ENCODE assay signal across 19 cellular contexts in the genomic region with DNA sequence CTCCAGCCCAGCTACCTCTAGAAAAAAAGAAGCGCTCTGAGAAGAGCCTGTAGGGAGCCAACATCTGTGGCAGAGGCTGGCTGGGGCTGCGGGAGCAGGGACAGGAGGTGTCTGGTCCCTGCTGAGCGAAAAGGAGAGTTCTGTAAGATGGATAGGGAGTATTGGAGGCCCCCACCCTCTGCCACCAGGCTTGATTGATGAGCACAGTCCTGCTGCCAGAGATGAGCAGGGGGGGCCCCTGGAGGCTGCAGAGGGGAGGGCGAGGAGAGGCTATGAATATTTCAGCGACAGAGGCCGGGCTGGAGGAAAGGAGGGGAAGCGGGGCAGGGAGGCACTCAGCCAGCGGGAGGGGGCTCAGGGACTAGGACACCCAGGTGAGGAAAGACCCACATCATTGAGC. TPM values are rescaled to one million over a fixed set of nuclear protein-coding genes. Genes with fewer than 3 reads are reported as not detected.
DNase-seq lines count a peak whose midpoint lies in the region; ATAC-seq and TF ChIP-seq lines count a peak whose summit lies in the region.
"Had no signal": no experiment of that assay in that cellular context is flagged by ENCODE, and none has a peak within 500 bp of the region (broad histone marks: within the 10 kb centered on the region; RNA-seq: fewer than 3 reads in every experiment).

No MANE protein-coding gene starts in this region.

- no peak for TF ChIP-seq EP300 in esophagus muscularis mucosa (IDR thresholded peaks at IDR 0.05)

- H3K27me3 Mint-ChIP-seq in WTC11 (ENCODE audit: low read depth) (no peaks in the 10 kb centered on the region; the same call in 1 of the 2 replicates), neural crest cell (ENCODE audit: low read depth) (peaks cover 32% of the 10 kb centered on the region)

- TF ChIP-seq CTCF in AG09309 (IDR thresholded peaks at IDR 0.05; ENCODE audit: control insufficient read depth, insufficient read depth, low read depth, low read length, missing control alignments) = peak; percentile 9
- no peak for TF ChIP-seq CTCF in WTC11 (IDR thresholded peaks at IDR 0.05)
- TF ChIP-seq CTCF in neural crest cell (conservative IDR thresholded peaks at IDR 0.05) = no peak
- no peak for TF ChIP-seq CTCF in esophagus muscularis mucosa (IDR thresholded peaks at IDR 0.05)

- H3K36me3 ChIP-seq in H7 (replicated peaks; ENCODE audit: control insufficient read depth, insufficient read depth, low read length) (no peaks in the 10 kb centered on the region), esophagus muscularis mucosa (no peaks in the 10 kb centered on the region)
- H3K36me3 ChIP-seq: gastroesophageal sphincter, SJCRH30 had no signal

- CTCF ChIA-PET in WTC11 (lab: Charles Lee) = interaction anchor here (0.7 to 1.3 kb wide), 4 partner anchors 33 to 80 kb away, joined by 4 to 7 read pairs (median 4); no protein-coding TSS in a partner anchor

- H3K4me3 ChIP-seq in AG09309 (ENCODE audit: control insufficient read depth, low read depth, low read length) = no peak overlapping the region
- no peak overlapping the region for H3K4me3 ChIP-seq in H7 (ENCODE audit: insufficient read depth, low read depth, low read length)
- no peak overlapping the region for H3K4me3 ChIP-seq in esophagus muscularis mucosa
- H3K4me3 ChIP-seq: gastroesophageal sphincter, PC-9, SJCRH30 had no signal

- POLR2A ChIA-PET in WTC11 (lab: Charles Lee) = no interaction called here

- intact Hi-C loops in esophagus muscularis mucosa (cut with DNase I) = no loop called here
- intact Hi-C loops in head of caudate nucleus (cut with DNase I) = no loop called here

- peaks cover 29% of the 10 kb centered on the region for H3K4me1 Mint-ChIP-seq in WTC11
- no peaks in the 10 kb centered on the region for H3K4me1 Mint-ChIP-seq in neural crest cell

- H3K4me3 Mint-ChIP-seq in WTC11 = peak overlapping the region; percentile 67
- H3K4me3 Mint-ChIP-seq in neural crest cell = peak overlapping the region; percentile 76
- H3K4me3 Mint-ChIP-seq: activated CD4-positive, alpha-beta memory T cell treated with anti-CD3 and anti-CD28 coated beads for 36 hours had no signal

- WGBS in esophagus muscularis mucosa = 34% methylated on average over 8 of the region's 8 CpGs

- no peak for DNase-seq in AG09309 (ENCODE audit: low read depth)
- DNase-seq in H7 = peak; percentile 58
- DNase-seq in WTC11 (ENCODE audit: low spot score) = peak; percentile 45
- no peak for DNase-seq in neural crest cell (ENCODE audit: low read depth, low spot score)
- no peak for DNase-seq in COR-L47 (lab: John Stamatoyannopoulos, UW)
- DNase-seq in esophagus muscularis mucosa (ENCODE audit: extremely low spot score) = no peak
- no peak for DNase-seq in head of caudate nucleus
- DNase-seq: activated CD4-positive, alpha-beta memory T cell treated with anti-CD3 and anti-CD28 coated beads for 36 hours; activated naive CD4-positive, alpha-beta T cell treated with Interleukin-2 at 50 U/mL for 16 hours; AML-193; caudate nucleus; Karpas-422; kidney glomerular epithelial cell; NCI-H1105; NCI-H526; PC-9; SJCRH30; T-helper 2 cell had no signal

- peaks cover 6 to 14% (median 11%) of the 10 kb centered on the region in 4 donors for H3K4me1 ChIP-seq in esophagus muscularis mucosa
- H3K4me1 ChIP-seq: SJCRH30 had no signal

- no peaks in the 10 kb centered on the region for H3K9me3 ChIP-seq in esophagus muscularis mucosa
- H3K9me3 ChIP-seq: gastroesophageal sphincter, SJCRH30 had no signal

- peaks cover 5% of the 10 kb centered on the region; the same call in 1 of the 2 replicates for H3K27me3 ChIP-seq in H7 (ENCODE audit: control insufficient read depth, insufficient read depth, low read length)
- peaks cover 0 to 71% (median 20%) of the 10 kb centered on the region in 4 donors for H3K27me3 ChIP-seq in esophagus muscularis mucosa
- H3K27me3 ChIP-seq: SJCRH30 had no signal

- no peak for TF ChIP-seq POLR2A in esophagus muscularis mucosa (IDR thresholded peaks at IDR 0.05; ENCODE audit: low read depth)

- no peak for ATAC-seq in WTC11
- ATAC-seq: gastroesophageal sphincter had no signal

- H3K27ac ChIP-seq in esophagus muscularis mucosa (replicated peaks in 1 of 4) = no peak overlapping the region
- H3K27ac ChIP-seq: gastroesophageal sphincter, PC-9, SJCRH30 had no signal

- H3K27ac Mint-ChIP-seq in WTC11 = no peak overlapping the region; the same call in 1 of the 2 replicates
- no peak overlapping the region for H3K27ac Mint-ChIP-seq in neural crest cell (ENCODE audit: unreplicated experiment)
- H3K27ac Mint-ChIP-seq: activated CD4-positive, alpha-beta memory T cell treated with anti-CD3 and anti-CD28 coated beads for 36 hours had no signal

- no peaks in the 10 kb centered on the region for H3K9me3 Mint-ChIP-seq in WTC11
- no peaks in the 10 kb centered on the region for H3K9me3 Mint-ChIP-seq in neural crest cell
- H3K9me3 Mint-ChIP-seq: activated CD4-positive, alpha-beta memory T cell treated with anti-CD3 and anti-CD28 coated beads for 36 hours had no signal

- H3K36me3 Mint-ChIP-seq in WTC11 (peaks cover 11% of the 10 kb centered on the region), neural crest cell (ENCODE audit: low read depth) (no peaks in the 10 kb centered on the region)
- H3K36me3 Mint-ChIP-seq: activated CD4-positive, alpha-beta memory T cell treated with anti-CD3 and anti-CD28 coated beads for 36 hours had no signal

TF ChIP-seq in WTC11, 78 proteins besides CTCF, POLR2A, EP300 and RAD21 (continues in another document):
- TF ChIP-seq ELF4 (CRISPR knock-in tag; IDR thresholded peaks at IDR 0.05; ENCODE audit: low read depth) (no peak), TEAD4 (CRISPR knock-in tag; IDR thresholded peaks at IDR 0.05) (no peak), NR3C1 (CRISPR knock-in tag; conservative IDR thresholded peaks at IDR 0.05; ENCODE audit: low read depth) (no peak), TCF7 (CRISPR knock-in tag; IDR thresholded peaks at IDR 0.05; ENCODE audit: low read depth) (no peak), TP53 (CRISPR knock-in tag; IDR thresholded peaks at IDR 0.05) (no peak), ZNF138 (CRISPR knock-in tag; conservative IDR thresholded peaks at IDR 0.05) (no peak), NFE2L1 (CRISPR knock-in tag; IDR thresholded peaks at IDR 0.05) (no peak), TEAD1 (CRISPR knock-in tag; IDR thresholded peaks at IDR 0.05) (no peak), ZBTB21 (CRISPR knock-in tag; IDR thresholded peaks at IDR 0.05; ENCODE audit: borderline replicate concordance) (no peak), NR1H2 (CRISPR knock-in tag; IDR thresholded peaks at IDR 0.05) (no peak), NFYB (CRISPR knock-in tag; conservative IDR thresholded peaks at IDR 0.05; ENCODE audit: low read depth) (no peak)
- TF ChIP-seq, protein P1, sequence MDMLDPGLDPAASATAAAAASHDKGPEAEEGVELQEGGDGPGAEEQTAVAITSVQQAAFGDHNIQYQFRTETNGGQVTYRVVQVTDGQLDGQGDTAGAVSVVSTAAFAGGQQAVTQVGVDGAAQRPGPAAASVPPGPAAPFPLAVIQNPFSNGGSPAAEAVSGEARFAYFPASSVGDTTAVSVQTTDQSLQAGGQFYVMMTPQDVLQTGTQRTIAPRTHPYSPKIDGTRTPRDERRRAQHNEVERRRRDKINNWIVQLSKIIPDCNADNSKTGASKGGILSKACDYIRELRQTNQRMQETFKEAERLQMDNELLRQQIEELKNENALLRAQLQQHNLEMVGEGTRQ (CRISPR knock-in tag; IDR thresholded peaks at IDR 0.05) = no peak
- TF ChIP-seq, protein P2, sequence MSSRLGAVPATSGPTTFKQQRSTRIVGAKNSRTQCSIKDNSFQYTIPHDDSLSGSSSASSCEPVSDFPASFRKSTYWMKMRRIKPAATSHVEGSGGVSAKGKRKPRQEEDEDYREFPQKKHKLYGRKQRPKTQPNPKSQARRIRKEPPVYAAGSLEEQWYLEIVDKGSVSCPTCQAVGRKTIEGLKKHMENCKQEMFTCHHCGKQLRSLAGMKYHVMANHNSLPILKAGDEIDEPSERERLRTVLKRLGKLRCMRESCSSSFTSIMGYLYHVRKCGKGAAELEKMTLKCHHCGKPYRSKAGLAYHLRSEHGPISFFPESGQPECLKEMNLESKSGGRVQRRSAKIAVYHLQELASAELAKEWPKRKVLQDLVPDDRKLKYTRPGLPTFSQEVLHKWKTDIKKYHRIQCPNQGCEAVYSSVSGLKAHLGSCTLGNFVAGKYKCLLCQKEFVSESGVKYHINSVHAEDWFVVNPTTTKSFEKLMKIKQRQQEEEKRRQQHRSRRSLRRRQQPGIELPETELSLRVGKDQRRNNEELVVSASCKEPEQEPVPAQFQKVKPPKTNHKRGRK (CRISPR knock-in tag; IDR thresholded peaks at IDR 0.05; ENCODE audit: borderline replicate concordance) = no peak

RNA-seq across cellular contexts. Expression of a gene that starts 44.5 kb away (rescaled TPM):
- 62.3 and 80.7 TPM in 2 replicates for total RNA-seq in H7 (2014; rRNA removed; shearing (Covaris generic))
- total RNA-seq in WTC11 (2021) (202 to 299 TPM (median 285 TPM) in 3 replicates), neural crest cell (57.1 and 67.2 TPM in 2 replicates), esophagus muscularis mucosa (1,000 to 10,000 TPM in 3 of 4 donors, 100 to 1,000 TPM in 1; 927 to 2,513 (median 1,694) TPM)

RNA-seq across cellular contexts. Expression of a gene that starts 56.3 kb away (rescaled TPM):
- 7.0 and 7.6 TPM in 2 replicates for total RNA-seq in H7 (2014; rRNA removed; shearing (Covaris generic))
- total RNA-seq in WTC11 (2021) = 17.7 to 24.6 TPM (median 20.7 TPM) in 3 replicates
- total RNA-seq in neural crest cell = 4.6 and 4.9 TPM in 2 replicates
- total RNA-seq in esophagus muscularis mucosa = 1 to 10 TPM; 2.1 to 4.9 (median 2.7) TPM
- total RNA-seq: activated CD4-positive, alpha-beta memory T cell treated with anti-CD3 and anti-CD28 coated beads for 36 hours had no signal

Comparison
In these comparisons a context has a peak if more than half of its experiments do, and no peak if none do; other contexts are left out.
1. DNase-seq: peak in H7 (single experiment) and WTC11 (single experiment); none in AG09309 (single experiment), neural crest cell (single experiment), COR-L47 (single experiment), esophagus muscularis mucosa (single experiment) and head of caudate nucleus (0 of 42).